In the genomic region with DNA sequence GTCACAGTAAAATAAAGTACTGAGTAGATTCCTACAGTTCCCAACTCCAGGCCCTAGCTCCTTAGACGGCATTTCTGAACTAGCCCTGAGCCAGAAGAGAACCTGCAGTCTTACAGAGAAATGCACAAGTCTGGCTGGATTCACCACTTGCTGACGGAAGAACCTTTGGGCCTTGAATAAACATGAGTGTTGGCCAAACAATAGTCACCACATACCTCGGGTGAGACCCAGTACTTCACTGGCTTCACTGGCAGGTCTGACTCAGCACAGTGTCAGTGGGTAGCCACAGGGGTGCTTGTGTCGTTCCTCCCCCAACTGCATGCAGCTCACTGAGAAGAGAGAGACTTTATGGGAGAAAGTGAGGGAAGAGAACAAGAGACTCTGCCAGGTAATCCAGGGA, we compare ENCODE assay signal across 12 cellular contexts.
DNase-seq lines count a peak whose midpoint lies in the region; ATAC-seq and TF ChIP-seq lines count a peak whose summit lies in the region.
"Had no signal": no experiment of that assay in that cellular context is flagged by ENCODE, and none has a peak within 500 bp of the region (broad histone marks: within the 10 kb centered on the region; RNA-seq: fewer than 3 reads in every experiment).

No MANE protein-coding gene starts in this region.

- H3K79me2 ChIP-seq in Karpas-422 (ENCODE audit: low read length) = no peaks in the 10 kb centered on the region

- H3K4me1 Mint-ChIP-seq in activated naive CD8-positive, alpha-beta T cell treated with anti-CD3 and anti-CD28 coated beads for 36 hours = no peaks in the 10 kb centered on the region

- no peak overlapping the region for H3K27ac Mint-ChIP-seq in activated naive CD8-positive, alpha-beta T cell treated with anti-CD3 and anti-CD28 coated beads for 36 hours
- H3K27ac Mint-ChIP-seq: activated CD8-positive, alpha-beta T cell treated with anti-CD3 and anti-CD28 coated beads, Interleukin-2, amount 10 ng/mL, durations not matched to agents 7 days and 5 days; natural killer cell treated with Interleukin-12 subunit alpha and Interleukin-12 subunit beta and Interleukin-15 and Interleukin-18, amount 100 ng/mL, for 72 hours had no signal

- H3K4me1 ChIP-seq in left lung (no peaks in the 10 kb centered on the region), Karpas-422 (ENCODE audit: low read length) (no peaks in the 10 kb centered on the region)
- H3K4me1 ChIP-seq: heart right ventricle had no signal

- no peak overlapping the region for H2AFZ ChIP-seq in Karpas-422 (ENCODE audit: low read length)

- no peak overlapping the region for H3K4me3 Mint-ChIP-seq in activated naive CD8-positive, alpha-beta T cell treated with anti-CD3 and anti-CD28 coated beads for 36 hours
- H3K4me3 Mint-ChIP-seq: activated CD8-positive, alpha-beta T cell treated with anti-CD3 and anti-CD28 coated beads, Interleukin-2, amount 10 ng/mL, durations not matched to agents 7 days and 5 days; natural killer cell treated with Interleukin-12 subunit alpha and Interleukin-12 subunit beta and Interleukin-15 and Interleukin-18, amount 100 ng/mL, for 72 hours had no signal

- no peaks in the 10 kb centered on the region for H4K20me1 ChIP-seq in Karpas-422 (ENCODE audit: insufficient read depth, low read depth, low read length)

- H3K9me3 ChIP-seq in left lung (no peaks in the 10 kb centered on the region), Karpas-422 (ENCODE audit: low read length) (no peaks in the 10 kb centered on the region)

- H3K4me3 ChIP-seq in left lung (no peak overlapping the region), Karpas-422 (ENCODE audit: low read length) (no peak overlapping the region)
- H3K4me3 ChIP-seq: heart right ventricle had no signal

- peaks cover 6% of the 10 kb centered on the region for H3K9me3 Mint-ChIP-seq in activated naive CD8-positive, alpha-beta T cell treated with anti-CD3 and anti-CD28 coated beads for 36 hours

- ATAC-seq in left lung (peak; percentile 68), HG03571 (IDR thresholded peaks at IDR 0.05; ENCODE audit: unreplicated experiment) (no peak)
- ATAC-seq: activated CD8-positive, alpha-beta T cell treated with anti-CD3 and anti-CD28 coated beads, Interleukin-2, amount 10 ng/mL, durations not matched to agents 7 days and 5 days; heart right ventricle had no signal

- H3K27ac ChIP-seq in C4-2B (peak overlapping the region; percentile 46), left lung (no peak overlapping the region), Karpas-422 (ENCODE audit: low read length) (no peak overlapping the region)
- H3K27ac ChIP-seq: heart right ventricle had no signal

- H3K4me2 ChIP-seq in Karpas-422 (ENCODE audit: low read depth, low read length, poor library complexity, severe bottlenecking) = no peak overlapping the region

- H3K27me3 ChIP-seq in left lung = no peaks in the 10 kb centered on the region
- H3K27me3 ChIP-seq in Karpas-422 (ENCODE audit: low read length) = no peaks in the 10 kb centered on the region
- H3K27me3 ChIP-seq: heart right ventricle had no signal

- H3K36me3 ChIP-seq in left lung (peaks cover 0 to 6% of the 10 kb centered on the region in 2 donors), Karpas-422 (ENCODE audit: insufficient read depth, low read length) (no peaks in the 10 kb centered on the region)

- TF ChIP-seq CTCF in C4-2B (conservative IDR thresholded peaks at IDR 0.05) (no peak), left lung (IDR thresholded peaks at IDR 0.05) (no peak)

- no peak overlapping the region for H3K9ac ChIP-seq in Karpas-422 (ENCODE audit: low read length)

- peak; percentile 92 for DNase-seq in LHCN-M2 (ENCODE audit: low read depth)
- DNase-seq in dermis blood vessel endothelial cell = peak; percentile 93
- no peak for DNase-seq in left lung
- no peak for DNase-seq in NCI-H446 (lab: John Stamatoyannopoulos, UW)
- no peak for DNase-seq in Karpas-422
- no peak for DNase-seq in activated naive CD8-positive, alpha-beta T cell treated with anti-CD3 and anti-CD28 coated beads for 36 hours
- DNase-seq: activated CD8-positive, alpha-beta T cell treated with anti-CD3 and anti-CD28 coated beads, Interleukin-2, amount 10 ng/mL, durations not matched to agents 7 days and 5 days; heart right ventricle; stimulated activated CD4-positive, alpha-beta T cell treated with anti-CD3 and anti-CD28 coated beads, Interleukin-2, amount 100 ng/mL, for 48 hours had no signal

- no peaks in the 10 kb centered on the region for H3K27me3 Mint-ChIP-seq in activated naive CD8-positive, alpha-beta T cell treated with anti-CD3 and anti-CD28 coated beads for 36 hours

- H3K36me3 Mint-ChIP-seq in activated naive CD8-positive, alpha-beta T cell treated with anti-CD3 and anti-CD28 coated beads for 36 hours = peaks cover 28% of the 10 kb centered on the region

- intact Hi-C loops in left lung (cut with DNase I) = no loop called here

- H3K9me2 ChIP-seq in Karpas-422 (replicated peaks; ENCODE audit: insufficient read depth, low read length) = no peaks in the 10 kb centered on the region

Comparison
In these comparisons a context has a peak if more than half of its experiments do, and no peak if none do; other contexts are left out.
1. DNase-seq: peak in LHCN-M2 (single experiment) and dermis blood vessel endothelial cell (single experiment); none in left lung (0 of 2), NCI-H446 (0 of 2), Karpas-422 (single experiment) and activated naive CD8-positive, alpha-beta T cell treated with anti-CD3 and anti-CD28 coated beads for 36 hours (single experiment).